Comparison of ENCODE assay signal across 8 cellular contexts in genomic region chr11:95922536-95923440, GRCh38. TPM values are rescaled to one million over a fixed set of nuclear protein-coding genes. Genes with fewer than 3 reads are reported as not detected.
DNase-seq lines count a peak whose midpoint lies in the region; ATAC-seq, FAIRE-seq and TF ChIP-seq lines count a peak whose summit lies in the region.

No MANE protein-coding gene starts in this region.

- no peak for TF ChIP-seq RAD21 in liver (IDR thresholded peaks at IDR 0.05)

- H3K36me3 ChIP-seq in adrenal gland (replicated peaks in 1 of 2) (no peaks in the 10 kb centered on the region), liver (ENCODE audit: control insufficient read depth in 4 of 4, insufficient read depth in 3 of 4, low read depth in 1 of 4, low read length in 3 of 4) (no peaks in the 10 kb centered on the region), transverse colon (no peaks in the 10 kb centered on the region)

- H3K4me3 ChIP-seq in AG04449 (ENCODE audit: low read depth, low read length) = peak overlapping the region; percentile 91
- H3K4me3 ChIP-seq in adrenal gland = peak overlapping the region in 2 of 4 donors; percentile 81 to 82
- peak overlapping the region; percentile 85 to 95 (median 92) for H3K4me3 ChIP-seq in liver (ENCODE audit: low read depth in 1 of 3, low read length in 3 of 3)
- H3K4me3 ChIP-seq in transverse colon = peak overlapping the region in 3 of 4 donors; percentile 70 to 79 (median 75)

- in situ Hi-C loops in transverse colon (cut with MboI; ENCODE audit: low pct_ligation_motif_present in 1 of 4, low pct_unique_long_range_greater_than_20kb in 1 of 4, low sequenced_read_pairs in 3 of 4) = no loop called here

- H3K27ac ChIP-seq in adrenal gland = peak overlapping the region; percentile 56 to 95 (median 90)
- H3K27ac ChIP-seq in liver (ENCODE audit: low read depth in 1 of 2, low read length in 2 of 2) = peak overlapping the region; percentile 71 to 83
- H3K27ac ChIP-seq in transverse colon = peak overlapping the region; percentile 89 to 93 (median 93)

- H3K9ac ChIP-seq in liver (ENCODE audit: low read depth in 1 of 2, low read length in 2 of 2) = peak overlapping the region in 1 of 2 donors; percentile 56

- no peak for TF ChIP-seq CTCF in AG04449 (IDR thresholded peaks at IDR 0.05; ENCODE audit: insufficient read depth, low read length, missing control alignments)
- no peak for TF ChIP-seq CTCF in adrenal gland (IDR thresholded peaks at IDR 0.05)
- no peak for TF ChIP-seq CTCF in liver (IDR thresholded peaks at IDR 0.05; ENCODE audit: low read depth, low read length, missing input control)
- no peak for TF ChIP-seq CTCF in transverse colon (IDR thresholded peaks at IDR 0.05)

- no peak for FAIRE-seq in frontal cortex (lab: Jason Lieb, UNC)

- POLR2A ChIA-PET in AG04449 (lab: Yijun Ruan, JAX) = interaction anchor here (0.7 kb wide), 1 partner anchor 276 kb away, joined by 3 read pairs; no protein-coding TSS in a partner anchor

- H3K27me3 ChIP-seq in adrenal gland = no peaks in the 10 kb centered on the region
- H3K27me3 ChIP-seq in liver (ENCODE audit: control insufficient read depth in 4 of 4, insufficient read depth in 4 of 4, low read length in 3 of 4) = no peaks in the 10 kb centered on the region
- H3K27me3 ChIP-seq in transverse colon = no peaks in the 10 kb centered on the region

- TF ChIP-seq POLR2A in adrenal gland (IDR thresholded peaks at IDR 0.05) (no peak), transverse colon (IDR thresholded peaks at IDR 0.05) (no peak)

- H3K4me1 ChIP-seq in adrenal gland (replicated peaks in 1 of 2) (peaks cover 8 to 36% of the 10 kb centered on the region in 2 donors), liver (ENCODE audit: control insufficient read depth in 4 of 4, insufficient read depth in 4 of 4, low read length in 3 of 4) (peaks cover 0 to 13% (median 10%) of the 10 kb centered on the region in 4 donors), transverse colon (peaks cover 0 to 41% (median 17%) of the 10 kb centered on the region in 4 donors)

- DNase-seq in AG04449 (ENCODE audit: low read depth, low spot score) (no peak), HT1080 (ENCODE audit: low read depth) (peak; percentile 6), adrenal gland (no peak), transverse colon (no peak), frontal cortex (ENCODE audit: low spot score in 2 of 2) (no peak), HUDEP-2 (lab: John Stamatoyannopoulos, UW; ENCODE audit: unreplicated experiment in 76 of 76) (no peak)

- CTCF ChIA-PET in AG04449 (lab: Yijun Ruan, JAX) = interaction anchor here (0.8 to 1.7 kb wide), 3 partner anchors 74 to 503 kb away, joined by 3 to 5 read pairs (median 4); no protein-coding TSS in a partner anchor

- H3K9me3 ChIP-seq in adrenal gland (replicated peaks in 1 of 3) = no peaks in the 10 kb centered on the region
- no peaks in the 10 kb centered on the region for H3K9me3 ChIP-seq in liver (ENCODE audit: control insufficient read depth in 4 of 4, low read length in 3 of 4)
- no peaks in the 10 kb centered on the region for H3K9me3 ChIP-seq in transverse colon

- 32 to 42% (median 36%) methylated on average over 9 of the region's 9 CpGs for WGBS in adrenal gland, 4 donors
- 49% methylated on average over 9 of the region's 9 CpGs for WGBS in liver
- 36 to 38% methylated on average over 9 of the region's 9 CpGs for WGBS in transverse colon (ENCODE audit: low coverage in 1 of 2), 2 donors

- intact Hi-C loops in adrenal gland (cut with DNase I) (loop anchor here in 1 of 2 donors (10.0 kb wide), 1 partner anchor 68 kb away; no protein-coding TSS in a partner anchor), transverse colon (cut with DNase I; ENCODE audit: low total_unique reads) (no loop called here)

- no peak for ATAC-seq in GM21529 (IDR thresholded peaks at IDR 0.05; ENCODE audit: unreplicated experiment)

- no peak for TF ChIP-seq EP300 in transverse colon (IDR thresholded peaks at IDR 0.05; ENCODE audit: low read depth)

TF ChIP-seq in liver, 16 proteins besides CTCF, POLR2A, EP300 and RAD21:
- TF ChIP-seq REST (IDR thresholded peaks at IDR 0.05) (no peak), RXRA (IDR thresholded peaks at IDR 0.05) (no peak), YY1 (IDR thresholded peaks at IDR 0.05) (no peak), TAF1 (conservative IDR thresholded peaks at IDR 0.05) (no peak), GABPA (IDR thresholded peaks at IDR 0.05 in 1 of 2, conservative IDR thresholded peaks at IDR 0.05 in 1 of 2) (no peak), HNF4A (conservative IDR thresholded peaks at IDR 0.05) (no peak), EGR1 (IDR thresholded peaks at IDR 0.05; ENCODE audit: low read depth in 2 of 2) (no peak), SP1 (IDR thresholded peaks at IDR 0.05) (no peak), NR2F2 (IDR thresholded peaks at IDR 0.05) (no peak), FOXA2 (IDR thresholded peaks at IDR 0.05) (no peak), ZBTB33 (IDR thresholded peaks at IDR 0.05) (no peak), JUND (IDR thresholded peaks at IDR 0.05) (no peak), FOXA1 (IDR thresholded peaks at IDR 0.05) (no peak), HNF4G (IDR thresholded peaks at IDR 0.05) (no peak)
- TF ChIP-seq, protein P1, sequence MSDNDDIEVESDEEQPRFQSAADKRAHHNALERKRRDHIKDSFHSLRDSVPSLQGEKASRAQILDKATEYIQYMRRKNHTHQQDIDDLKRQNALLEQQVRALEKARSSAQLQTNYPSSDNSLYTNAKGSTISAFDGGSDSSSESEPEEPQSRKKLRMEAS (IDR thresholded peaks at IDR 0.05) = no peak
- TF ChIP-seq, protein P2, sequence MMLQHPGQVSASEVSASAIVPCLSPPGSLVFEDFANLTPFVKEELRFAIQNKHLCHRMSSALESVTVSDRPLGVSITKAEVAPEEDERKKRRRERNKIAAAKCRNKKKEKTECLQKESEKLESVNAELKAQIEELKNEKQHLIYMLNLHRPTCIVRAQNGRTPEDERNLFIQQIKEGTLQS (IDR thresholded peaks at IDR 0.05) = no peak

RNA-seq across cellular contexts. Expression of gene MTMR2, which starts 1.1 kb away (rescaled TPM):
- 20.3 and 29.5 TPM in 2 replicates for total RNA-seq in HT1080 (2014; rRNA removed; shearing (Covaris generic))
- 32.9 and 45.0 TPM in 2 replicates for polyA plus RNA-seq in HT1080 (2015; cell fraction: cytosol; rRNA removed)
- polyA plus RNA-seq in HT1080 (2015; cell fraction: nucleus; rRNA removed) = 23.2 and 24.0 TPM in 2 replicates
- 10 to 100 TPM; 17.6 to 31.6 (median 26.4) TPM for total RNA-seq in adrenal gland
- 10 to 100 TPM in 1 of 3 donors, 1 to 10 TPM in 2; 6.9 to 25.3 (median 9.0) TPM for polyA plus RNA-seq in adrenal gland
- 1 to 10 TPM; 3.7 to 9.5 TPM for total RNA-seq in liver
- polyA plus RNA-seq in liver = 1 to 10 TPM; 2.0 to 2.6 TPM
- 10 to 100 TPM; 14.7 to 35.2 (median 18.4) TPM for total RNA-seq in transverse colon
- total RNA-seq in frontal cortex = 27.7 TPM
